Comparison of ENCODE assay signal across 31 cellular contexts in genomic region chr4:102519925-102520324, GRCh38. TPM values are rescaled to one million over a fixed set of nuclear protein-coding genes. Genes with fewer than 3 reads are reported as not detected.
DNase-seq lines count a peak whose midpoint lies in the region; ATAC-seq, FAIRE-seq and TF ChIP-seq lines count a peak whose summit lies in the region.
"Had no signal": no experiment of that assay in that cellular context is flagged by ENCODE, and none has a peak within 500 bp of the region (broad histone marks: within the 10 kb centered on the region; RNA-seq: fewer than 3 reads in every experiment).

No MANE protein-coding gene starts in this region.

- 40% methylated on average over 3 of the region's 3 CpGs for WGBS in K562 (ENCODE audit: insufficient coverage, low coverage, missing lambda C conversion rate)

- H3K27me3 Mint-ChIP-seq in activated naive CD4-positive, alpha-beta T cell treated with anti-CD3 and anti-CD28 coated beads for 36 hours (ENCODE audit: low read depth) = no peaks in the 10 kb centered on the region
- H3K27me3 Mint-ChIP-seq in activated naive CD4-positive, alpha-beta T cell treated with anti-CD3 and anti-CD28 coated beads, Interleukin-2, amount 10 ng/mL, durations not matched to agents 7 days and 5 days = no peaks in the 10 kb centered on the region
- H3K27me3 Mint-ChIP-seq in T-helper 17 cell = no peaks in the 10 kb centered on the region
- H3K27me3 Mint-ChIP-seq: dendritic cell treated with granulocyte-macrophage colony-stimulating factor and Interleukin-4, amounts not matched to agents 40 ng/mL and 50 ng/mL, for 4 days had no signal

- H3K9me3 ChIP-seq in T-helper 17 cell (ENCODE audit: control insufficient read depth, low read length, poor library complexity, severe bottlenecking) (peaks cover 5% of the 10 kb centered on the region), K562 (replicated peaks; ENCODE audit: control insufficient read depth, insufficient read depth, low read depth, low read length) (no peaks in the 10 kb centered on the region), right atrium auricular region (no peaks in the 10 kb centered on the region)
- H3K9me3 ChIP-seq: adrenal gland, pancreas had no signal

- H3K27me3 ChIP-seq in K562 (ENCODE audit: control insufficient read depth in 2 of 2, insufficient read depth in 2 of 2, low read length in 2 of 2) (no peaks in the 10 kb centered on the region), right atrium auricular region (no peaks in the 10 kb centered on the region)
- H3K27me3 ChIP-seq: adrenal gland, neural progenitor cell, pancreas, SJCRH30 had no signal

- DNase-seq in activated naive CD4-positive, alpha-beta T cell treated with anti-CD3 and anti-CD28 coated beads for 36 hours = no peak
- no peak for DNase-seq in activated naive CD4-positive, alpha-beta T cell treated with anti-CD3 and anti-CD28 coated beads, Interleukin-2, amount 10 ng/mL, durations not matched to agents 7 days and 5 days
- no peak for DNase-seq in T-helper 17 cell
- no peak for DNase-seq in K562 (ENCODE audit: extremely low read depth in 1 of 4, low spot score in 3 of 4)
- DNase-seq in right atrium auricular region (ENCODE audit: low spot score) = no peak
- DNase-seq in NCI-H345 (lab: John Stamatoyannopoulos, UW) = no peak
- DNase-seq: activated CD4-positive, alpha-beta T cell treated with anti-CD3 and anti-CD28 coated beads, Interleukin-2, amount 50 U/mL, for 1 hour; activated effector memory CD4-positive, alpha-beta T cell treated with Interleukin-2 at 50 U/mL for 16 hours; adrenal gland; AML-193; DMS153; erythroblast; GM23248; hypothalamus; IMR-90; left colon; mammary epithelial cell; MV-4-11; NCI-H1436 treated with DMSO at 0.1 percent for 48 hours; NCI-H510A; pancreas; retina; RPMI8226; SJCRH30; stimulated activated naive CD4-positive, alpha-beta T cell; SW 1271; T1000 had no signal

- in situ Hi-C loops in K562 (cut with MboI) = no loop called here

- TF ChIP-seq CTCF in K562 (IDR thresholded peaks at IDR 0.05 in 2 of 3, conservative IDR thresholded peaks at IDR 0.05 in 1 of 3; ENCODE audit: insufficient read depth in 2 of 3, low read depth in 1 of 3, low read length in 3 of 3) (no peak), right atrium auricular region (IDR thresholded peaks at IDR 0.05) (no peak)

- H3K4me1 ChIP-seq in K562 (replicated peaks in 1 of 2; ENCODE audit: control insufficient read depth in 2 of 2, insufficient read depth in 2 of 2, low read length in 2 of 2) = no peaks in the 10 kb centered on the region
- peaks cover 0 to 14% of the 10 kb centered on the region in 2 donors for H3K4me1 ChIP-seq in right atrium auricular region

- H3K27ac Mint-ChIP-seq in activated naive CD4-positive, alpha-beta T cell treated with anti-CD3 and anti-CD28 coated beads for 36 hours = peak overlapping the region; percentile 62
- no peak overlapping the region for H3K27ac Mint-ChIP-seq in activated naive CD4-positive, alpha-beta T cell treated with anti-CD3 and anti-CD28 coated beads, Interleukin-2, amount 10 ng/mL, durations not matched to agents 7 days and 5 days
- H3K27ac Mint-ChIP-seq in T-helper 17 cell = peak overlapping the region; percentile 95
- H3K27ac Mint-ChIP-seq: dendritic cell treated with granulocyte-macrophage colony-stimulating factor and Interleukin-4, amounts not matched to agents 40 ng/mL and 50 ng/mL, for 4 days; neural progenitor cell had no signal

- no peak for TF ChIP-seq EP300 in K562 (IDR thresholded peaks at IDR 0.05; ENCODE audit: low read length)

- no peak overlapping the region for H3K4me3 Mint-ChIP-seq in activated naive CD4-positive, alpha-beta T cell treated with anti-CD3 and anti-CD28 coated beads for 36 hours
- no peak overlapping the region for H3K4me3 Mint-ChIP-seq in activated naive CD4-positive, alpha-beta T cell treated with anti-CD3 and anti-CD28 coated beads, Interleukin-2, amount 10 ng/mL, durations not matched to agents 7 days and 5 days
- peak overlapping the region; percentile 50 for H3K4me3 Mint-ChIP-seq in T-helper 17 cell
- H3K4me3 Mint-ChIP-seq: dendritic cell treated with granulocyte-macrophage colony-stimulating factor and Interleukin-4, amounts not matched to agents 40 ng/mL and 50 ng/mL, for 4 days; neural progenitor cell had no signal

- POLR2A ChIA-PET in K562 (lab: Yijun Ruan, JAX) = no interaction called here

- H3K9me3 Mint-ChIP-seq in activated naive CD4-positive, alpha-beta T cell treated with anti-CD3 and anti-CD28 coated beads for 36 hours = peaks cover 4% of the 10 kb centered on the region
- H3K9me3 Mint-ChIP-seq in activated naive CD4-positive, alpha-beta T cell treated with anti-CD3 and anti-CD28 coated beads, Interleukin-2, amount 10 ng/mL, durations not matched to agents 7 days and 5 days = peaks cover 6% of the 10 kb centered on the region

- no TSS peak for BruUV-seq in K562 (replicated peaks; lab: Mats Ljungman, UMichigan)

- no peak overlapping the region for H3K9ac ChIP-seq in K562 (ENCODE audit: insufficient read depth in 1 of 2, low read depth in 2 of 2, low read length in 2 of 2)
- H3K9ac ChIP-seq: GM23248, neural progenitor cell had no signal

- H3K4me1 Mint-ChIP-seq in activated naive CD4-positive, alpha-beta T cell treated with anti-CD3 and anti-CD28 coated beads for 36 hours (ENCODE audit: low read depth) = peaks cover 89% of the 10 kb centered on the region
- H3K4me1 Mint-ChIP-seq in activated naive CD4-positive, alpha-beta T cell treated with anti-CD3 and anti-CD28 coated beads, Interleukin-2, amount 10 ng/mL, durations not matched to agents 7 days and 5 days = peaks cover 78% of the 10 kb centered on the region
- peaks cover 48% of the 10 kb centered on the region for H3K4me1 Mint-ChIP-seq in T-helper 17 cell

- ATAC-seq in T-helper 17 cell = no peak
- 0 out of 3 replicates have a peak, but pooled peaks have one; percentile 21 for ATAC-seq in K562
- ATAC-seq in GM19452 (IDR thresholded peaks at IDR 0.05; ENCODE audit: unreplicated experiment) = no peak
- ATAC-seq: left colon, pancreas had no signal

- FAIRE-seq in K562 (lab: Jason Lieb, UNC) = no peak

- H3K79me2 ChIP-seq in K562 (ENCODE audit: control insufficient read depth, insufficient read depth, low read length) = no peaks in the 10 kb centered on the region

- no peaks in the 10 kb centered on the region for H3K9me1 ChIP-seq in K562 (ENCODE audit: control insufficient read depth, insufficient read depth, low read length)

- H3K4me3 ChIP-seq in K562 (no peak overlapping the region), right atrium auricular region (no peak overlapping the region)
- H3K4me3 ChIP-seq: adrenal gland, GM23248, neural progenitor cell, pancreas, SJCRH30, skin epidermis had no signal

- intact Hi-C loops in activated naive CD4-positive, alpha-beta T cell treated with anti-CD3 and anti-CD28 coated beads for 36 hours (cut with micrococcal nuclease) = loop anchor here (2.0 to 10.0 kb wide), 2 partner anchors 15 to 1175 kb away; partner anchors contain the start of gene PPP3CA
- intact Hi-C loops in K562 (cut with micrococcal nuclease) = no loop called here

- H2AFZ ChIP-seq in K562 (ENCODE audit: low read depth, low read length) = no peak overlapping the region
- H2AFZ ChIP-seq: GM23248, neural progenitor cell had no signal

- no peak overlapping the region for H3K4me2 ChIP-seq in K562 (ENCODE audit: insufficient read depth, low read length)
- H3K4me2 ChIP-seq: neural progenitor cell had no signal

- TF ChIP-seq RAD21 in K562 (CRISPR knock-in tag; conservative IDR thresholded peaks at IDR 0.05 in 1 of 2, IDR thresholded peaks at IDR 0.05 in 1 of 2) = no peak

- H3K36me3 ChIP-seq in K562 (ENCODE audit: control insufficient read depth, insufficient read depth, low read length) = no peaks in the 10 kb centered on the region
- H3K36me3 ChIP-seq in right atrium auricular region = no peaks in the 10 kb centered on the region
- H3K36me3 ChIP-seq: adrenal gland, neural progenitor cell, pancreas had no signal

- H3K36me3 Mint-ChIP-seq in activated naive CD4-positive, alpha-beta T cell treated with anti-CD3 and anti-CD28 coated beads for 36 hours (ENCODE audit: low read depth) = peaks cover 14% of the 10 kb centered on the region
- H3K36me3 Mint-ChIP-seq in activated naive CD4-positive, alpha-beta T cell treated with anti-CD3 and anti-CD28 coated beads, Interleukin-2, amount 10 ng/mL, durations not matched to agents 7 days and 5 days = peaks cover 41% of the 10 kb centered on the region
- peaks cover 3% of the 10 kb centered on the region for H3K36me3 Mint-ChIP-seq in T-helper 17 cell (ENCODE audit: low read depth)

- H4K20me1 ChIP-seq in K562 (replicated peaks; ENCODE audit: control insufficient read depth, insufficient read depth, low read length) = no peaks in the 10 kb centered on the region

- TF ChIP-seq POLR2A in K562 (conservative IDR thresholded peaks at IDR 0.05) = no peak

- H3K27ac ChIP-seq in K562 (ENCODE audit: extremely low read depth, low read depth, low read length) = no peak overlapping the region
- no peak overlapping the region for H3K27ac ChIP-seq in right atrium auricular region
- H3K27ac ChIP-seq: adrenal gland, GM23248, neural progenitor cell, pancreas, SJCRH30, skin epidermis had no signal

- CTCF ChIA-PET in activated naive CD4-positive, alpha-beta T cell treated with anti-CD3 and anti-CD28 coated beads for 36 hours (lab: Charles Lee) = interaction anchor here (1.0 to 1.7 kb wide), 4 partner anchors 8 to 93 kb away, joined by 3 to 7 read pairs (median 4); partner anchors contain the start of gene NFKB1
- CTCF ChIA-PET in activated naive CD4-positive, alpha-beta T cell treated with anti-CD3 and anti-CD28 coated beads, Interleukin-2, amount 10 ng/mL, durations not matched to agents 7 days and 5 days (lab: Charles Lee) = interaction anchor here (0.9 kb wide), 1 partner anchor 69 kb away, joined by 3 read pairs; no protein-coding TSS in a partner anchor
- CTCF ChIA-PET in K562 (lab: Yijun Ruan, JAX; ENCODE audit: low intra/inter-chr PET ratio) = no interaction called here

RNA-seq across cellular contexts. Expression of gene NFKB1, which starts 18.8 kb away (rescaled TPM):
- total RNA-seq in activated naive CD4-positive, alpha-beta T cell treated with anti-CD3 and anti-CD28 coated beads for 36 hours = 100 to 1,000 TPM; 121 to 134 TPM
- total RNA-seq in T-helper 17 cell (100 to 1,000 TPM; 251 to 277 TPM), K562 (2014; rRNA removed) (7.2 and 9.6 TPM in 2 replicates), K562 (2014; rRNA removed; fragmentation: Illumina TruSeq; extraction: Trizol) (10.3 and 10.6 TPM in 2 replicates), K562 (2015; rRNA removed; fragmentation: Illumina TruSeq; extraction: Trizol) (11.5 and 11.8 TPM in 2 replicates), K562 (2021) (13.8 and 14.5 TPM in 2 replicates), right atrium auricular region (10 to 100 TPM; 17.8 to 19.3 TPM)
- 8.8 and 9.8 TPM in 2 replicates for total RNA-seq in K562 (2011; cell fraction: chromatin; rRNA removed; ENCODE audit: low replicate concordance)
- 3.9 and 4.5 TPM in 2 replicates for total RNA-seq in K562 (2011; cell fraction: nucleolus; rRNA removed)
- 9.4 and 11.4 TPM in 2 replicates for total RNA-seq in K562 (2011; cell fraction: nucleoplasm; rRNA removed)
- polyA plus RNA-seq in K562 (2011; rRNA removed) (5.8 and 10.5 TPM in 2 replicates), K562 (2014; fragmentation: Illumina TruSeq; extraction: Trizol) (10.9 and 11.9 TPM in 2 replicates), K562 (2014; fragmentation: Nextera tagmentation; extraction: Ambion mirVana) (1 to 10 TPM; 2.4 to 3.2 TPM), K562 (2014; rRNA removed) (8.2 and 8.5 TPM in 2 replicates)
- 5.4 and 7.1 TPM in 2 replicates for polyA plus RNA-seq in K562 (2011; cell fraction: cytosol; rRNA removed)
- 3.8 and 6.4 TPM in 2 replicates for polyA plus RNA-seq in K562 (2011; cell fraction: nucleus; rRNA removed)
- polyA plus RNA-seq in K562 (2012) = 9.7 and 13.3 TPM in 2 replicates
- 13.8 and 15.1 TPM in 2 replicates for polyA minus RNA-seq in K562 (2011; rRNA and poly(A)+ RNA removed)
- polyA minus RNA-seq in K562 (2011; cell fraction: cytosol; rRNA and poly(A)+ RNA removed) = 5.5 and 7.8 TPM in 2 replicates
- 4.8 and 6.1 TPM in 2 replicates for polyA minus RNA-seq in K562 (2011; cell fraction: nucleus; rRNA and poly(A)+ RNA removed)

Comparison
In these comparisons a context has a peak if more than half of its experiments do, and no peak if none do; other contexts are left out.
1. RNA of gene NFKB1, which starts 18.8 kb away (total RNA-seq): 251 to 277 TPM in T-helper 17 cell and 121 to 134 TPM in activated naive CD4-positive, alpha-beta T cell treated with anti-CD3 and anti-CD28 coated beads for 36 hours; 17.8 to 19.3 TPM in right atrium auricular region and 3.9 to 14.5 TPM in K562; every median in the first group is over 4 times any median in the second.